ENCODE assay signal across 11 cellular contexts in the genomic region with DNA sequence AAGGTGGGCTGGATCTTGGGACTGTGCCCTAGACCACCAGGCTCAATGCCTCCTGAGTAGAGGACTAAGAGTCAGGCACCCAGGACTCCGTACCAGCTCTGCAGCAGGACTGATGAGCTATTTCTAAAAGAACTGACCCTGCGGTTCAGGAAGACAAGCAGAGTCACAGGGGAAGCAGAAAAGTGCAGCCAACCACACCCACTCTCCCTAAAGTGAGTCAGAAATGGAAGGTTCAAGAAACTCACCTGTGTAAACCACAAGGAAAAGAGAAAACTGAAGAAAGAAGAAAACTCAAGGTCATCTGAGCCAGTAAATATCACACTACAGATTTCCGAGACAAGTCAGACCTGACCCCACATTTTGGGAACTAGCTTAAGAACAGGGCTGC. TPM values are rescaled to one million over a fixed set of nuclear protein-coding genes. Genes with fewer than 3 reads are reported as not detected.
DNase-seq lines count a peak whose midpoint lies in the region; ATAC-seq and TF ChIP-seq lines count a peak whose summit lies in the region.
"Had no signal": no experiment of that assay in that cellular context is flagged by ENCODE, and none has a peak within 500 bp of the region (broad histone marks: within the 10 kb centered on the region; RNA-seq: fewer than 3 reads in every experiment).

No MANE protein-coding gene starts in this region.

- no peak for ATAC-seq in activated T-cell treated with anti-CD3 and anti-CD28 coated beads, Interleukin-2, amount 50 U/mL, for 4 hours
- ATAC-seq in activated B cell treated with CpG ODN at 0.5 μM for 24 hours (ENCODE audit: low read depth) (no peak), left colon (peak; percentile 5), thoracic aorta (ENCODE audit: insufficient number of reproducible peaks, low FRiP score, low read depth) (no peak), GM21423 (IDR thresholded peaks at IDR 0.05; ENCODE audit: unreplicated experiment) (no peak)
- ATAC-seq: WTC11 had no signal

- POLR2A ChIA-PET in activated B cell treated with CpG ODN at 0.5 μM for 24 hours (lab: Charles Lee), result no interaction called here
- POLR2A ChIA-PET in HEK293T (lab: Yijun Ruan, JAX), result no interaction called here

- intact Hi-C loops in activated B cell treated with CpG ODN at 0.5 μM for 24 hours (cut with micrococcal nuclease) (loop anchor here (5.0 to 10.0 kb wide), 2 partner anchors 332 to 945 kb away; no protein-coding TSS in a partner anchor), left colon (cut with DNase I, micrococcal nuclease) (no loop called here)

- peak overlapping the region; percentile 87 for H3K4me3 Mint-ChIP-seq in activated T-cell treated with anti-CD3 and anti-CD28 coated beads, Interleukin-2, amount 50 U/mL, for 4 hours
- H3K4me3 Mint-ChIP-seq in activated B cell treated with CpG ODN at 0.5 μM for 24 hours, result peak overlapping the region; percentile 97
- H3K4me3 Mint-ChIP-seq: WTC11 had no signal

- H3K27ac Mint-ChIP-seq in activated B cell treated with CpG ODN at 0.5 μM for 24 hours, result peak overlapping the region; percentile 67
- H3K27ac Mint-ChIP-seq: WTC11 had no signal

- no peaks in the 10 kb centered on the region for H3K36me3 ChIP-seq in thoracic aorta
- H3K36me3 ChIP-seq: gastrocnemius medialis, MG63 had no signal

- TF ChIP-seq CTCF in activated B cell treated with CpG ODN at 0.5 μM for 24 hours (IDR thresholded peaks at IDR 0.05) (no peak), thoracic aorta (IDR thresholded peaks at IDR 0.05) (no peak)

- peaks cover 23 to 40% of the 10 kb centered on the region in 2 donors for H3K4me1 ChIP-seq in thoracic aorta (ENCODE audit: control insufficient read depth in 1 of 2, low read depth in 2 of 2)

- H3K27me3 Mint-ChIP-seq in activated T-cell treated with anti-CD3 and anti-CD28 coated beads, Interleukin-2, amount 50 U/mL, for 4 hours (ENCODE audit: low read depth), result no peaks in the 10 kb centered on the region
- H3K27me3 Mint-ChIP-seq in activated B cell treated with CpG ODN at 0.5 μM for 24 hours, result no peaks in the 10 kb centered on the region

- H3K27ac ChIP-seq in thoracic aorta, result peak overlapping the region; percentile 7 to 88

- peaks cover 63% of the 10 kb centered on the region for H3K4me1 Mint-ChIP-seq in activated T-cell treated with anti-CD3 and anti-CD28 coated beads, Interleukin-2, amount 50 U/mL, for 4 hours (ENCODE audit: low read depth)
- H3K4me1 Mint-ChIP-seq in activated B cell treated with CpG ODN at 0.5 μM for 24 hours, result peaks cover 66% of the 10 kb centered on the region

- no peaks in the 10 kb centered on the region for H3K9me3 Mint-ChIP-seq in activated T-cell treated with anti-CD3 and anti-CD28 coated beads, Interleukin-2, amount 50 U/mL, for 4 hours
- no peaks in the 10 kb centered on the region for H3K9me3 Mint-ChIP-seq in activated B cell treated with CpG ODN at 0.5 μM for 24 hours
- H3K9me3 Mint-ChIP-seq: WTC11 had no signal

- CTCF ChIA-PET in activated B cell treated with CpG ODN at 0.5 μM for 24 hours (lab: Charles Lee), result no interaction called here
- CTCF ChIA-PET in HEK293T (lab: Yijun Ruan, JAX), result no interaction called here

- no peaks in the 10 kb centered on the region for H3K9me3 ChIP-seq in thoracic aorta
- H3K9me3 ChIP-seq: gastrocnemius medialis, MG63 had no signal

- no peaks in the 10 kb centered on the region for H3K27me3 ChIP-seq in thoracic aorta (replicated peaks; ENCODE audit: insufficient read depth)
- H3K27me3 ChIP-seq: gastrocnemius medialis, MG63 had no signal

- peaks cover 18% of the 10 kb centered on the region for H3K36me3 Mint-ChIP-seq in activated T-cell treated with anti-CD3 and anti-CD28 coated beads, Interleukin-2, amount 50 U/mL, for 4 hours (ENCODE audit: insufficient read depth)
- H3K36me3 Mint-ChIP-seq in activated B cell treated with CpG ODN at 0.5 μM for 24 hours (ENCODE audit: low read depth), result peaks cover 34% of the 10 kb centered on the region
- H3K36me3 Mint-ChIP-seq: WTC11 had no signal

- DNase-seq in activated T-cell treated with anti-CD3 and anti-CD28 coated beads, Interleukin-2, amount 50 U/mL, for 4 hours, result no peak
- DNase-seq in activated T-cell treated with anti-CD3 and anti-CD28 coated beads, Interleukin-2, amount 50 U/mL, for 48 hours, result no peak
- DNase-seq in activated B cell treated with CpG ODN at 0.5 μM for 24 hours (no peak), left colon (no peak), thoracic aorta (ENCODE audit: low spot score) (no peak), HEK293T (ENCODE audit: extremely low spot score) (no peak), glomerular visceral epithelial cell (ENCODE audit: extremely low spot score) (no peak)

- H3K4me3 ChIP-seq in thoracic aorta, result peak overlapping the region; percentile 90
- H3K4me3 ChIP-seq: MG63 had no signal

TF ChIP-seq in HEK293T, 16 proteins besides CTCF, POLR2A, EP300 and RAD21:
- TF ChIP-seq, protein P1, sequence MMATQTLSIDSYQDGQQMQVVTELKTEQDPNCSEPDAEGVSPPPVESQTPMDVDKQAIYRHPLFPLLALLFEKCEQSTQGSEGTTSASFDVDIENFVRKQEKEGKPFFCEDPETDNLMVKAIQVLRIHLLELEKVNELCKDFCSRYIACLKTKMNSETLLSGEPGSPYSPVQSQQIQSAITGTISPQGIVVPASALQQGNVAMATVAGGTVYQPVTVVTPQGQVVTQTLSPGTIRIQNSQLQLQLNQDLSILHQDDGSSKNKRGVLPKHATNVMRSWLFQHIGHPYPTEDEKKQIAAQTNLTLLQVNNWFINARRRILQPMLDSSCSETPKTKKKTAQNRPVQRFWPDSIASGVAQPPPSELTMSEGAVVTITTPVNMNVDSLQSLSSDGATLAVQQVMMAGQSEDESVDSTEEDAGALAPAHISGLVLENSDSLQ (IDR thresholded peaks at IDR 0.05), result no peak
- TF ChIP-seq BHLHE40 (IDR thresholded peaks at IDR 0.05; ENCODE audit: borderline replicate concordance) (no peak), CTBP1 (IDR thresholded peaks at IDR 0.05; ENCODE audit: borderline replicate concordance) (no peak), FOXA1 (IDR thresholded peaks at IDR 0.05) (no peak), SP1 (IDR thresholded peaks at IDR 0.05) (no peak), LEF1 (IDR thresholded peaks at IDR 0.05; ENCODE audit: borderline replicate concordance) (no peak), FOXK2 (IDR thresholded peaks at IDR 0.05) (no peak)

RNA-seq across cellular contexts. Expression of a gene that starts 2.5 kb away (rescaled TPM):
- 10 to 100 TPM; 13.6 to 18.6 (median 14.5) TPM for total RNA-seq in activated T-cell treated with anti-CD3 and anti-CD28 coated beads, Interleukin-2, amount 50 U/mL, for 4 hours
- total RNA-seq in activated B cell treated with CpG ODN at 0.5 μM for 24 hours (104 and 128 TPM in 2 replicates), left colon (10 to 100 TPM; 58.7 to 63.2 TPM), thoracic aorta (10 to 100 TPM; 51.6 to 53.1 TPM)
